ENCODE assay signal across 16 cellular contexts in the genomic region with DNA sequence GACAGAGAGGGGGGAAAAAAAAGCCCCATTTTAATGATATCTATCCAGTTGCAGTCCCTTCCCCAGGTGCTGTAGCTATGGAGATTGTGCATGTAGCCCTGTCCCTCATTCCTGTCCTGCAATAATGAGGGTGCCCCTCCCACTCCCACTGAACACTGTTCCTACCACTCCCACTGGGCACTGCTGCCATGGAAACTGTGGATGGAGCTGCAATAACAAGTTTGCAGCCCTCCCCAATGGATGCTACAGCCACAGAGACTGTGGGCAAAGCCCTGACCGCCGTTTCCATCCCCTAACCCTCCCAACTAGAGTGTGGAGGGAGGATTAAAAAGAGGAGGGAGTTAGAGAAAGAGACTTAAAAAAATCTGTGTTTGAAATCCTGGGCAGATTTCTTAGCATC.
"Had no signal": no experiment of that assay in that cellular context is flagged by ENCODE, and none has a peak within 500 bp of the region (broad histone marks: within the 10 kb centered on the region; RNA-seq: fewer than 3 reads in every experiment).

No MANE protein-coding gene starts in this region.

- H3K4me3 Mint-ChIP-seq: nephron; stimulated activated naive B cell treated with anti-CD40 and anti-IgM and Interleukin-4, amounts not matched to agents 10 μg/mL and 1 μg/mL and 100 μg/mL, for 72 hours had no signal

- H3K27me3 Mint-ChIP-seq: naive B cell; stimulated activated naive B cell treated with anti-CD40 and anti-IgM and Interleukin-4, amounts not matched to agents 10 μg/mL and 1 μg/mL and 100 μg/mL, for 72 hours had no signal

- H3K27ac Mint-ChIP-seq: nephron had no signal

- ATAC-seq: heart left ventricle; left colon; stimulated activated naive B cell treated with anti-CD40 and anti-IgM and Interleukin-4, amounts not matched to agents 10 μg/mL and 1 μg/mL and 100 μg/mL, for 72 hours had no signal

- H3K4me1 Mint-ChIP-seq: nephron; stimulated activated naive B cell treated with anti-CD40 and anti-IgM and Interleukin-4, amounts not matched to agents 10 μg/mL and 1 μg/mL and 100 μg/mL, for 72 hours had no signal

- DNase-seq: effector CD8-positive, alpha-beta T cell; foreskin melanocyte; heart left ventricle; hippocampal formation; left colon; mesendoderm; naive B cell; posterior cingulate gyrus; sigmoid colon; stimulated activated CD4-positive, alpha-beta T cell treated with anti-CD3 and anti-CD28 coated beads, Interleukin-2, amount 100 ng/mL, for 24 hours; stimulated activated CD4-positive, alpha-beta T cell treated with anti-CD3 and anti-CD28 coated beads, Interleukin-4, amount 100 ng/mL, for 4 hours; stimulated activated naive B cell treated with anti-CD40 and anti-IgM and Interleukin-4, amounts not matched to agents 10 μg/mL and 1 μg/mL and 100 μg/mL, for 72 hours; stomach; substantia nigra; transverse colon had no signal
